17 cellular contexts compared by ENCODE assay signal in genomic region chr6:71252960-71253359, GRCh38.
DNase-seq lines count a peak whose midpoint lies in the region; TF ChIP-seq lines count a peak whose summit lies in the region.
"Had no signal": no experiment of that assay in that cellular context is flagged by ENCODE, and none has a peak within 500 bp of the region (broad histone marks: within the 10 kb centered on the region; RNA-seq: fewer than 3 reads in every experiment).

No MANE protein-coding gene starts in this region.

- H3K9me2 ChIP-seq in DOHH2 (replicated peaks; ENCODE audit: control insufficient read depth, low read length) = no peaks in the 10 kb centered on the region

- DNase-seq in activated CD4-positive, CD25-positive, alpha-beta regulatory T cell (lab: John Stamatoyannopoulos, UW) = no peak
- DNase-seq in NCI-H146 (lab: John Stamatoyannopoulos, UW) = no peak
- DNase-seq in DMS53 (lab: John Stamatoyannopoulos, UW) = no peak
- no peak for DNase-seq in HuH-7.5 (ENCODE audit: low spot score)
- DNase-seq: DMS 273 treated with DMSO at 0.1 percent for 48 hours, NCI-H1105, NCI-H1694 treated with DMSO at 0.1 percent for 48 hours, NCI-H2107, NCI-H2227 treated with DMSO at 0.1 percent for 48 hours, NCI-H510A treated with DMSO at 0.1 percent for 48 hours, NCI-H774, PC-9 had no signal

- no peaks in the 10 kb centered on the region for H3K27me3 Mint-ChIP-seq in dendritic cell treated with granulocyte-macrophage colony-stimulating factor and Interleukin-4, amounts not matched to agents 40 ng/mL and 50 ng/mL, for 4 days

- H3F3A ChIP-seq in DOHH2 (ENCODE audit: control insufficient read depth, insufficient read depth) = peaks cover 35% of the 10 kb centered on the region

- peak overlapping the region; percentile 75 for H3K27ac Mint-ChIP-seq in dendritic cell treated with granulocyte-macrophage colony-stimulating factor and Interleukin-4, amounts not matched to agents 40 ng/mL and 50 ng/mL, for 4 days

- H3K4me1 ChIP-seq in DOHH2 (ENCODE audit: control insufficient read depth, low read length) = peaks cover 83% of the 10 kb centered on the region
- H3K4me1 ChIP-seq in HUES6 (ENCODE audit: control insufficient read depth, insufficient read depth, low read length) = peaks cover 23% of the 10 kb centered on the region
- H3K4me1 ChIP-seq in parathyroid adenoma = peaks cover 20% of the 10 kb centered on the region

- H3K4me3 Mint-ChIP-seq in dendritic cell treated with granulocyte-macrophage colony-stimulating factor and Interleukin-4, amounts not matched to agents 40 ng/mL and 50 ng/mL, for 4 days = no peak overlapping the region

- no peaks in the 10 kb centered on the region for H3K36me3 Mint-ChIP-seq in dendritic cell treated with granulocyte-macrophage colony-stimulating factor and Interleukin-4, amounts not matched to agents 40 ng/mL and 50 ng/mL, for 4 days (ENCODE audit: low read depth)

- no peaks in the 10 kb centered on the region for H4K20me1 ChIP-seq in DOHH2 (ENCODE audit: control insufficient read depth, insufficient read depth, low read depth, low read length)

- no peaks in the 10 kb centered on the region for H3K79me2 ChIP-seq in DOHH2 (ENCODE audit: control insufficient read depth, low read length)
- H3K79me2 ChIP-seq in parathyroid adenoma = no peaks in the 10 kb centered on the region

- H3K4me3 ChIP-seq in DOHH2 (ENCODE audit: low read length) (peak overlapping the region; percentile 27), HUES6 (ENCODE audit: low read depth, low read length) (no peak overlapping the region), parathyroid adenoma (ENCODE audit: low read depth, low read length) (no peak overlapping the region)
- H3K4me3 ChIP-seq: K562, PC-9 had no signal

- H3K9ac ChIP-seq in HUES6 (ENCODE audit: low read length) = no peak overlapping the region
- no peak overlapping the region for H3K9ac ChIP-seq in parathyroid adenoma

- intact Hi-C loops in dendritic cell treated with granulocyte-macrophage colony-stimulating factor and Interleukin-4, amounts not matched to agents 40 ng/mL and 50 ng/mL, for 4 days (cut with micrococcal nuclease) = no loop called here

- peak overlapping the region; percentile 65 for H3K4me2 ChIP-seq in DOHH2 (ENCODE audit: low read length)
- H3K4me2 ChIP-seq in parathyroid adenoma (ENCODE audit: low read length) = no peak overlapping the region
- H3K4me2 ChIP-seq: PC-9 had no signal

- peak overlapping the region; percentile 92 for H3K27ac ChIP-seq in DOHH2 (ENCODE audit: low read depth, low read length)
- H3K27ac ChIP-seq in HUES6 (ENCODE audit: low read depth, low read length) = 0 out of 2 replicates have a peak overlapping the region, but pooled peaks have one; percentile 27
- H3K27ac ChIP-seq in parathyroid adenoma = no peak overlapping the region
- H3K27ac ChIP-seq: PC-9 had no signal

- H3K4me1 Mint-ChIP-seq in dendritic cell treated with granulocyte-macrophage colony-stimulating factor and Interleukin-4, amounts not matched to agents 40 ng/mL and 50 ng/mL, for 4 days (ENCODE audit: low read depth) = peaks cover 76% of the 10 kb centered on the region

- H3K9me3 ChIP-seq in DOHH2 (ENCODE audit: control insufficient read depth, insufficient read depth, low read length) = no peaks in the 10 kb centered on the region
- no peaks in the 10 kb centered on the region for H3K9me3 ChIP-seq in HUES6 (ENCODE audit: control insufficient read depth, insufficient read depth, low read depth, low read length)
- no peaks in the 10 kb centered on the region for H3K9me3 ChIP-seq in parathyroid adenoma (ENCODE audit: control insufficient read depth, low read length)

- no peaks in the 10 kb centered on the region for H3K36me3 ChIP-seq in DOHH2 (ENCODE audit: control insufficient read depth, low read length)
- no peaks in the 10 kb centered on the region for H3K36me3 ChIP-seq in HUES6 (ENCODE audit: control insufficient read depth, insufficient read depth, low read length)
- no peaks in the 10 kb centered on the region for H3K36me3 ChIP-seq in parathyroid adenoma (ENCODE audit: control insufficient read depth, insufficient read depth, low read length)

- H3K27me3 ChIP-seq in DOHH2 (ENCODE audit: control insufficient read depth, low read length) (no peaks in the 10 kb centered on the region), HUES6 (ENCODE audit: control insufficient read depth, insufficient read depth, low read length) (no peaks in the 10 kb centered on the region), parathyroid adenoma (ENCODE audit: control insufficient read depth, insufficient read depth, low read length) (no peaks in the 10 kb centered on the region)

- no peak for TF ChIP-seq CTCF in DOHH2 (IDR thresholded peaks at IDR 0.05; ENCODE audit: low read depth, low read length, poor library complexity, severe bottlenecking)
- TF ChIP-seq CTCF in parathyroid adenoma (IDR thresholded peaks at IDR 0.05) = no peak

- H2AFZ ChIP-seq in parathyroid adenoma = peak overlapping the region; percentile 20
- H2AFZ ChIP-seq: PC-9 had no signal

- H3K9me3 Mint-ChIP-seq in dendritic cell treated with granulocyte-macrophage colony-stimulating factor and Interleukin-4, amounts not matched to agents 40 ng/mL and 50 ng/mL, for 4 days = no peaks in the 10 kb centered on the region
